21 cellular contexts compared by ENCODE assay signal in the genomic region with DNA sequence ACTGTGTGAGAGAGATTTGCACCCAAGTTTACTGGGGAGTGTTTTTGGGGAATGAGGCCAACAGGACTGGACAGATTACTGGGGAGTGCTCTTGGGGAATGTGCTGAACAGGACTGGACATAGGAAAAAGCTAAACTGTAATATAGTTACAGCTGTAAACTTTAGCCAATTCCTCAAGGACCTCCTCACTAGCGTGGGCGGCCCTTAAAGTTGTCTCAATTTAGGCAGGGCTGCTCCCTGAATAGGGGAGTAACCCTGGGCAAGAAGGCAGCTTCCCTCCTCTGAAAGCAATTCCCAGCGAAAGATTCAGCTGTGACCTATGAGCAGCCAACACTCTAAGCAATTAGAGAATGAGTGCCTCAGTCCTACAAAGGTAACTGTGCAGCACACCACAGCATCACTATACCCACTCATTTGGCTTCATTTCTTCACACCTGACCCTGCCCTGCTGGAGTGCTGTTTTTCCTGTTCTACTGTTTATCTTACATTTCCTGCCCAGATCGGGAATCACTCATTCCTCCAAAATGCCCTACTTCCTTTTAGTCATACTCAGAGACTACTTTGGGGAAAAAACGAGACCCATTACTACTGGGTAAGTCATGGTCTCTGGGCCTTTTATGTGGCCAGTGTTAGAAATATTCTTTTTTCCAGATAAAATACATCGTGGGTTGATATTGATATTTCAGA. TPM values are rescaled to one million over a fixed set of nuclear protein-coding genes. Genes with fewer than 3 reads are reported as not detected.
DNase-seq lines count a peak whose midpoint lies in the region; ATAC-seq, FAIRE-seq and TF ChIP-seq lines count a peak whose summit lies in the region.
"Had no signal": no experiment of that assay in that cellular context is flagged by ENCODE, and none has a peak within 500 bp of the region (broad histone marks: within the 10 kb centered on the region; RNA-seq: fewer than 3 reads in every experiment).

No MANE protein-coding gene starts in this region.

- no peaks in the 10 kb centered on the region for H3K27me3 Mint-ChIP-seq in glutamatergic neuron (ENCODE audit: unreplicated experiment)

- no peak overlapping the region for H3K27ac Mint-ChIP-seq in glutamatergic neuron (ENCODE audit: unreplicated experiment)
- H3K27ac Mint-ChIP-seq: activated CD4-positive, alpha-beta T cell treated with anti-CD3 and anti-CD28 coated beads for 36 hours; activated naive CD8-positive, alpha-beta T cell treated with anti-CD3 and anti-CD28 coated beads, Interleukin-2, amount 10 ng/mL, durations not matched to agents 7 days and 5 days; CD4-positive, alpha-beta memory T cell had no signal

- H3K9me3 ChIP-seq in PC-9 (ENCODE audit: insufficient read depth, low read depth) (no peaks in the 10 kb centered on the region), osteoblast (ENCODE audit: low read depth, low read length) (no peaks in the 10 kb centered on the region)
- H3K9me3 ChIP-seq: pancreas had no signal

- POLR2A ChIA-PET in PC-9 (lab: Charles Lee; ENCODE audit: unreplicated experiment) = no interaction called here

- no peaks in the 10 kb centered on the region for H3K36me3 ChIP-seq in PC-9 (ENCODE audit: low read depth)
- no peaks in the 10 kb centered on the region for H3K36me3 ChIP-seq in osteoblast (ENCODE audit: insufficient read depth, low read length)
- H3K36me3 ChIP-seq: pancreas had no signal

- no peaks in the 10 kb centered on the region for H3K9me3 Mint-ChIP-seq in glutamatergic neuron (ENCODE audit: unreplicated experiment)
- H3K9me3 Mint-ChIP-seq: activated naive CD8-positive, alpha-beta T cell treated with anti-CD3 and anti-CD28 coated beads, Interleukin-2, amount 10 ng/mL, durations not matched to agents 7 days and 5 days had no signal

- H3K4me2 ChIP-seq in PC-9 (peak overlapping the region; percentile 10; the same call in 1 of the 2 replicates), osteoblast (ENCODE audit: insufficient read depth, low read length) (peak overlapping the region; percentile 75)

- ATAC-seq in esophagus mucosa (peak; percentile 88), HG02642 (IDR thresholded peaks at IDR 0.05; ENCODE audit: poor library complexity, unreplicated experiment) (no peak), HG03571 (IDR thresholded peaks at IDR 0.05; ENCODE audit: unreplicated experiment) (no peak)
- ATAC-seq: activated CD4-positive, alpha-beta T cell treated with anti-CD3 and anti-CD28 coated beads for 36 hours; pancreas had no signal

- H3K79me2 ChIP-seq in PC-9 (ENCODE audit: low read depth) = no peaks in the 10 kb centered on the region
- H3K79me2 ChIP-seq in osteoblast (ENCODE audit: insufficient read depth, low read length) = no peaks in the 10 kb centered on the region

- DNase-seq in Daoy (ENCODE audit: low read depth) = peak; percentile 42
- peak in 1 of 2 experiments; percentile 71 for DNase-seq in PC-9
- peak; percentile 51 for DNase-seq in osteoblast (ENCODE audit: insufficient read length, low spot score, missing footprints)
- no peak for DNase-seq in frontal cortex (ENCODE audit: low spot score in 2 of 2)
- no peak for DNase-seq in glutamatergic neuron
- DNase-seq: activated CD4-positive, alpha-beta T cell treated with anti-CD3 and anti-CD28 coated beads for 36 hours; activated naive CD8-positive, alpha-beta T cell treated with anti-CD3 and anti-CD28 coated beads, Interleukin-2, amount 10 ng/mL, durations not matched to agents 7 days and 5 days; CD4-positive, alpha-beta memory T cell; dermis blood vessel endothelial cell; DMS79 treated with DMSO at 0.1 percent for 48 hours; erythroblast; NCI-H187; NK-92 treated with Interleukin-12 subunit alpha and Interleukin-12 subunit beta, amount 100 ng/mL, for 24 hours; pancreas; small intestine; stimulated activated CD4-positive, alpha-beta T cell treated with anti-CD3 and anti-CD28 coated beads, Interleukin-4, amount 100 ng/mL, for 1 hour had no signal

- H3K4me1 Mint-ChIP-seq in glutamatergic neuron (ENCODE audit: low read depth, unreplicated experiment) = no peaks in the 10 kb centered on the region
- H3K4me1 Mint-ChIP-seq: activated CD4-positive, alpha-beta T cell treated with anti-CD3 and anti-CD28 coated beads for 36 hours; activated naive CD8-positive, alpha-beta T cell treated with anti-CD3 and anti-CD28 coated beads, Interleukin-2, amount 10 ng/mL, durations not matched to agents 7 days and 5 days; CD4-positive, alpha-beta memory T cell had no signal

- peak overlapping the region; percentile 68; the same call in 1 of the 2 replicates for H2AFZ ChIP-seq in PC-9
- H2AFZ ChIP-seq in osteoblast (ENCODE audit: low read length) = peak overlapping the region; percentile 80

- H3K4me1 ChIP-seq in PC-9 (replicated peaks; ENCODE audit: insufficient read depth) (peaks cover 17% of the 10 kb centered on the region), osteoblast (ENCODE audit: insufficient read depth, low read length) (peaks cover 13% of the 10 kb centered on the region)
- H3K4me1 ChIP-seq: pancreas had no signal

- no peak for FAIRE-seq in frontal cortex (lab: Jason Lieb, UNC)
- FAIRE-seq: pancreas, small intestine had no signal

- no peak overlapping the region for H3K4me3 ChIP-seq in PC-9
- H3K4me3 ChIP-seq in osteoblast (ENCODE audit: insufficient read depth, low read length) = peak overlapping the region; percentile 36
- H3K4me3 ChIP-seq: pancreas had no signal

- H3K4me3 Mint-ChIP-seq in glutamatergic neuron (ENCODE audit: unreplicated experiment) = no peak overlapping the region
- H3K4me3 Mint-ChIP-seq: activated CD4-positive, alpha-beta T cell treated with anti-CD3 and anti-CD28 coated beads for 36 hours; activated naive CD8-positive, alpha-beta T cell treated with anti-CD3 and anti-CD28 coated beads, Interleukin-2, amount 10 ng/mL, durations not matched to agents 7 days and 5 days; CD4-positive, alpha-beta memory T cell had no signal

- no TSS peak for BruUV-seq in PC-9 (replicated peaks; lab: Mats Ljungman, UMichigan)

- no peaks in the 10 kb centered on the region for H3K36me3 Mint-ChIP-seq in glutamatergic neuron (ENCODE audit: unreplicated experiment)
- H3K36me3 Mint-ChIP-seq: activated naive CD8-positive, alpha-beta T cell treated with anti-CD3 and anti-CD28 coated beads, Interleukin-2, amount 10 ng/mL, durations not matched to agents 7 days and 5 days; CD4-positive, alpha-beta memory T cell had no signal

- intact Hi-C loops in PC-9 (cut with micrococcal nuclease; ENCODE audit: unreplicated experiment) = loop anchor here (10.0 kb wide), 1 partner anchor 1102 kb away; the partner anchor contains the start of gene RBP1

- H4K20me1 ChIP-seq in PC-9 (ENCODE audit: insufficient read depth) (no peaks in the 10 kb centered on the region), osteoblast (ENCODE audit: insufficient read depth, low read length) (no peaks in the 10 kb centered on the region)

- H3F3A ChIP-seq in PC-9 (ENCODE audit: insufficient read depth, low read depth) = peaks cover 8% of the 10 kb centered on the region; the same call in 1 of the 2 replicates

- H3K9me2 ChIP-seq in PC-9 (ENCODE audit: insufficient read depth) = no peaks in the 10 kb centered on the region

- H3K27ac ChIP-seq in PC-9 = peak overlapping the region; percentile 27
- H3K27ac ChIP-seq in osteoblast (ENCODE audit: low read depth, low read length) = peak overlapping the region; percentile 28
- H3K27ac ChIP-seq: HL-60, pancreas had no signal

- no peaks in the 10 kb centered on the region for H3K27me3 ChIP-seq in PC-9 (ENCODE audit: insufficient read depth, low read depth)
- H3K27me3 ChIP-seq in osteoblast (ENCODE audit: insufficient read depth, low read length) = no peaks in the 10 kb centered on the region
- H3K27me3 ChIP-seq: pancreas had no signal

- TF ChIP-seq CTCF in PC-9 (conservative IDR thresholded peaks at IDR 0.05) = no peak
- no peak for TF ChIP-seq CTCF in osteoblast (IDR thresholded peaks at IDR 0.05; ENCODE audit: extremely low read depth, low read depth, low read length)
- no peak for TF ChIP-seq CTCF in glutamatergic neuron (IDR thresholded peaks at IDR 0.05; ENCODE audit: partially characterized antibody, unreplicated experiment)

- CTCF ChIA-PET in PC-9 (lab: Charles Lee) = no interaction called here

RNA-seq across cellular contexts. Expression of gene TRIM42, which starts 41.3 kb away (rescaled TPM):
- total RNA-seq in Daoy (2014; rRNA removed; shearing (Covaris generic)) = not detected in 2 replicates
- total RNA-seq in PC-9 (2021) = not detected in 2 replicates
- not detected for total RNA-seq in esophagus mucosa
- total RNA-seq in osteoblast = not detected in 2 replicates
- not detected for total RNA-seq in frontal cortex
- total RNA-seq in glutamatergic neuron (ENCODE audit: unreplicated experiment) = not detected
- total RNA-seq: activated CD4-positive, alpha-beta T cell treated with anti-CD3 and anti-CD28 coated beads for 36 hours; activated naive CD8-positive, alpha-beta T cell treated with anti-CD3 and anti-CD28 coated beads, Interleukin-2, amount 10 ng/mL, durations not matched to agents 7 days and 5 days; CD4-positive, alpha-beta memory T cell; dermis blood vessel endothelial cell; lung microvascular endothelial cell; pancreas had no signal

Comparison
In these comparisons a context has a peak if more than half of its experiments do, and no peak if none do; other contexts are left out.
1. DNase-seq: peak in Daoy (single experiment) and osteoblast (single experiment); none in frontal cortex (0 of 2) and glutamatergic neuron (single experiment).